In the genomic region with DNA sequence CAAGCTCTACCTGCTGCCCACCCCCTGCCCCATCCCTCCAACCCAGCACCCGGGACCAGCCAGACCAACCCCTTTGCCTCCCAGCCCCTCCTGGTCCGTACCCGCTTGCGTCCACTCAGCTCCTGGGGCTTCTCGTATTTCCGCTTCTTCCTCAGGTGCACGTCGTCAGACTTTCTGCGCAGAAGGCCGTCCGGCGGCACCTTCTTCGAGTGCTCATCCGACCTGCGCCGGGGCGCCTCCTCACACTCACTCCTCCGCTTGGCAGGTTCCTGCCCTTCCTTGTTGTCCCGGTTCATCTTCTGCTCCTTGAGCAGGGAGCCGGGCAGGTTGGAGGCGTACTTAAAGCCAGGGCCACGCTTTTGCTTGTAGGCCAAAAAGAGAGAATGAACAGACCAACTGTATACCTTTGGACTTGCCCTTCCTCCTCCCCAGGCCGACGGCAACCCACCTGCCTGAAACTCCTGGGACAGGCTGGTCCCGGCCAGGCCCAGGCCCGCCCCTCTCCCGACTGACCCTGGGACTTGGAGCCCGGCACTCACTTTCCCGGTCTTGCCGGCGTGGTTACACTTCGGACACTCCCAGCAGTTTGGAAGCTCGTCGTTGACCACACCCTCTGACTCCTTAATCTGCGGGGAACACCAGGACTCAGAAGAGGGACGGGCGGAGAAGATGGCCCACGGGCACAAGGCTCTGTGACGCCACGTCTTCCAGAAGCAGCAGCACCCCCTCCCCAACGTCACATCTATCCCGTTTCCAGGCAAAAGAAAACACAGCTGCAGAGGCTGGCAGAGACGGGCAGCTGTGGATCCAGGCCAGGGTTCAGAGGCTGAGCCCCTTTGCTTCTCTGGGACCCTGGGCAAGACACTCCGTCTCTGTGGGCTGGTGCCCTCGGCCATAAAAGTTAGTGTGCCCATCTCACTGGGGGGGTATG, we compare ENCODE assay signal across 11 cellular contexts. TPM values are rescaled to one million over a fixed set of nuclear protein-coding genes. Genes with fewer than 3 reads are reported as not detected.
DNase-seq lines count a peak whose midpoint lies in the region; ATAC-seq and TF ChIP-seq lines count a peak whose summit lies in the region.
"Had no signal": no experiment of that assay in that cellular context is flagged by ENCODE, and none has a peak within 500 bp of the region (broad histone marks: within the 10 kb centered on the region; RNA-seq: fewer than 3 reads in every experiment).

No MANE protein-coding gene starts in this region.

- 65 to 100% methylated on average over 3 to 45 of the region's 45 CpGs for WGBS in transverse colon (ENCODE audit: low coverage in 1 of 2), 2 donors

- intact Hi-C loops in colonic mucosa (cut with DNase I) (loop anchor here (5.0 kb wide), 1 partner anchor 112 kb away; no protein-coding TSS in a partner anchor), transverse colon (cut with DNase I; ENCODE audit: low total_unique reads) (loop anchor here (1.0 kb wide), 1 partner anchor 110 kb away; no protein-coding TSS in a partner anchor)

- in situ Hi-C loops in transverse colon (cut with MboI; ENCODE audit: low pct_ligation_motif_present in 1 of 4, low pct_unique_long_range_greater_than_20kb in 1 of 4, low sequenced_read_pairs in 3 of 4) = loop anchor here in 2 of 4 donors (10.0 to 25.0 kb wide), 2 partner anchors 107 to 109 kb away; no protein-coding TSS in a partner anchor

- no peaks in the 10 kb centered on the region for H3K4me1 Mint-ChIP-seq in activated naive CD4-positive, alpha-beta T cell treated with anti-CD3 and anti-CD28 coated beads, Interleukin-2, amount 10 ng/mL, durations not matched to agents 7 days and 5 days

- no peak overlapping the region for H2AFZ ChIP-seq in osteoblast (ENCODE audit: low read length)

- peak overlapping the region; percentile 70 for H3K27ac Mint-ChIP-seq in activated naive CD4-positive, alpha-beta T cell treated with anti-CD3 and anti-CD28 coated beads, Interleukin-2, amount 10 ng/mL, durations not matched to agents 7 days and 5 days

- TF ChIP-seq POLR2A in transverse colon (IDR thresholded peaks at IDR 0.05) = no peak

- no peak overlapping the region for H3K4me3 Mint-ChIP-seq in activated naive CD4-positive, alpha-beta T cell treated with anti-CD3 and anti-CD28 coated beads, Interleukin-2, amount 10 ng/mL, durations not matched to agents 7 days and 5 days
- H3K4me3 Mint-ChIP-seq: activated CD4-positive, alpha-beta T cell treated with anti-CD3 and anti-CD28 coated beads for 36 hours had no signal

- no peak for ATAC-seq in HG02981 (IDR thresholded peaks at IDR 0.05; ENCODE audit: unreplicated experiment)

- CTCF ChIA-PET in activated naive CD4-positive, alpha-beta T cell treated with anti-CD3 and anti-CD28 coated beads, Interleukin-2, amount 10 ng/mL, durations not matched to agents 7 days and 5 days (lab: Charles Lee) = interaction anchor here (0.7 to 4.6 kb wide), 15 partner anchors 12 to 383 kb away, joined by 3 to 69 read pairs (median 8); a partner anchor contains a TSS

- H3K9ac ChIP-seq in colonic mucosa (ENCODE audit: low read depth in 2 of 2, low read length in 2 of 2) = no peak overlapping the region

- H3K27ac ChIP-seq in colonic mucosa (no peak overlapping the region), osteoblast (ENCODE audit: low read depth, low read length) (no peak overlapping the region), transverse colon (peak overlapping the region; percentile 0 to 59 (median 42))
- H3K27ac ChIP-seq: body of pancreas had no signal

- H3K9me3 Mint-ChIP-seq in activated naive CD4-positive, alpha-beta T cell treated with anti-CD3 and anti-CD28 coated beads, Interleukin-2, amount 10 ng/mL, durations not matched to agents 7 days and 5 days = no peaks in the 10 kb centered on the region

- H3K27me3 ChIP-seq in colonic mucosa (no peaks in the 10 kb centered on the region), osteoblast (ENCODE audit: insufficient read depth, low read length) (no peaks in the 10 kb centered on the region), transverse colon (no peaks in the 10 kb centered on the region)
- H3K27me3 ChIP-seq: body of pancreas, gastrocnemius medialis had no signal

- no peak for DNase-seq in activated naive CD4-positive, alpha-beta T cell treated with anti-CD3 and anti-CD28 coated beads, Interleukin-2, amount 10 ng/mL, durations not matched to agents 7 days and 5 days
- no peak for DNase-seq in activated naive CD4-positive, alpha-beta T cell treated with anti-CD3 and anti-CD28 coated beads, Interleukin-2, amount 50 U/mL, for 16 hours
- DNase-seq in colonic mucosa (peak; percentile 55), osteoblast (ENCODE audit: insufficient read length, low spot score, missing footprints) (peak; percentile 68), transverse colon (peak; percentile 66), activated gamma-delta T cell treated with Interleukin-2 at 50 U/mL for 16 hours (no peak)
- no peak for DNase-seq in activated CD4-positive, alpha-beta T cell treated with anti-CD3 and anti-CD28 coated beads for 48 hours

- H3K36me3 ChIP-seq in colonic mucosa (no peaks in the 10 kb centered on the region), osteoblast (ENCODE audit: insufficient read depth, low read length) (peaks cover 14% of the 10 kb centered on the region), transverse colon (no peaks in the 10 kb centered on the region)

- H3K36me3 Mint-ChIP-seq in activated naive CD4-positive, alpha-beta T cell treated with anti-CD3 and anti-CD28 coated beads, Interleukin-2, amount 10 ng/mL, durations not matched to agents 7 days and 5 days = peaks cover 43% of the 10 kb centered on the region

- H4K20me1 ChIP-seq in osteoblast (ENCODE audit: insufficient read depth, low read length) = no peaks in the 10 kb centered on the region

- TF ChIP-seq EP300 in transverse colon (IDR thresholded peaks at IDR 0.05; ENCODE audit: low read depth) = no peak

- TF ChIP-seq CTCF in colonic mucosa (IDR thresholded peaks at IDR 0.05) (no peak), osteoblast (IDR thresholded peaks at IDR 0.05; ENCODE audit: extremely low read depth, low read depth, low read length) (no peak), transverse colon (IDR thresholded peaks at IDR 0.05) (no peak)

- no peaks in the 10 kb centered on the region for H3K27me3 Mint-ChIP-seq in activated naive CD4-positive, alpha-beta T cell treated with anti-CD3 and anti-CD28 coated beads, Interleukin-2, amount 10 ng/mL, durations not matched to agents 7 days and 5 days
- H3K27me3 Mint-ChIP-seq: activated CD4-positive, alpha-beta T cell treated with anti-CD3 and anti-CD28 coated beads for 36 hours had no signal

- peaks cover 7% of the 10 kb centered on the region for H3K4me1 ChIP-seq in colonic mucosa
- no peaks in the 10 kb centered on the region for H3K4me1 ChIP-seq in osteoblast (ENCODE audit: insufficient read depth, low read length)
- H3K4me1 ChIP-seq in transverse colon = peaks cover 8 to 21% (median 12%) of the 10 kb centered on the region in 4 donors
- H3K4me1 ChIP-seq: body of pancreas had no signal

- H3K9me3 ChIP-seq in colonic mucosa (no peaks in the 10 kb centered on the region), osteoblast (ENCODE audit: low read depth, low read length) (no peaks in the 10 kb centered on the region), transverse colon (no peaks in the 10 kb centered on the region)
- H3K9me3 ChIP-seq: body of pancreas, gastrocnemius medialis had no signal

- no peak overlapping the region for H3K4me3 ChIP-seq in colonic mucosa
- H3K4me3 ChIP-seq in osteoblast (ENCODE audit: insufficient read depth, low read length) = no peak overlapping the region
- no peak overlapping the region for H3K4me3 ChIP-seq in transverse colon
- H3K4me3 ChIP-seq: body of pancreas, gastrocnemius medialis had no signal

- H3K4me2 ChIP-seq in osteoblast (ENCODE audit: insufficient read depth, low read length) = no peak overlapping the region

- peaks cover 12% of the 10 kb centered on the region for H3K79me2 ChIP-seq in osteoblast (ENCODE audit: insufficient read depth, low read length)

RNA-seq across cellular contexts. Expression of a gene that starts 44.3 kb away (rescaled TPM):
- total RNA-seq in colonic mucosa (10 to 100 TPM; 39.7 to 53.3 TPM), osteoblast (41.6 and 46.6 TPM in 2 replicates), transverse colon (10 to 100 TPM; 46.8 to 63.2 (median 49.8) TPM)

Comparison
In these comparisons a context has a peak if more than half of its experiments do, and no peak if none do; other contexts are left out.
1. DNase-seq: peak in colonic mucosa (single experiment), osteoblast (single experiment) and transverse colon (single experiment); none in activated naive CD4-positive, alpha-beta T cell treated with anti-CD3 and anti-CD28 coated beads, Interleukin-2, amount 10 ng/mL, durations not matched to agents 7 days and 5 days (single experiment), activated naive CD4-positive, alpha-beta T cell treated with anti-CD3 and anti-CD28 coated beads, Interleukin-2, amount 50 U/mL, for 16 hours (single experiment), activated CD4-positive, alpha-beta T cell treated with anti-CD3 and anti-CD28 coated beads for 48 hours (single experiment) and activated gamma-delta T cell treated with Interleukin-2 at 50 U/mL for 16 hours (single experiment).
2. H3K27ac ChIP-seq: peak in transverse colon (4 of 4); none in colonic mucosa (single experiment) and osteoblast (single experiment).